ENCODE assay signal across 10 cellular contexts in genomic region chr1:30525980-30526651, GRCh38.
DNase-seq lines count a peak whose midpoint lies in the region; ATAC-seq and TF ChIP-seq lines count a peak whose summit lies in the region.
"Had no signal": no experiment of that assay in that cellular context is flagged by ENCODE, and none has a peak within 500 bp of the region (broad histone marks: within the 10 kb centered on the region; RNA-seq: fewer than 3 reads in every experiment).

No MANE protein-coding gene starts in this region.

- H4K20me1 ChIP-seq in fibroblast of lung (ENCODE audit: control insufficient read depth, extremely low read depth, insufficient read depth, low read length), result no peaks in the 10 kb centered on the region

- ATAC-seq in GM18873 (IDR thresholded peaks at IDR 0.05; ENCODE audit: low FRiP score, unreplicated experiment) (no peak), GM19397 (IDR thresholded peaks at IDR 0.05; ENCODE audit: unreplicated experiment) (no peak)

- H3K79me2 ChIP-seq in fibroblast of lung (ENCODE audit: control insufficient read depth, insufficient read depth, low read length), result no peaks in the 10 kb centered on the region

- no peak overlapping the region for H3K27ac ChIP-seq in fibroblast of lung (ENCODE audit: insufficient read depth, low read length)

- no peaks in the 10 kb centered on the region for H3K36me3 ChIP-seq in fibroblast of lung (ENCODE audit: control insufficient read depth, insufficient read depth, low read length)
- H3K36me3 ChIP-seq in H7 (replicated peaks; ENCODE audit: control insufficient read depth, insufficient read depth, low read length), result no peaks in the 10 kb centered on the region

- no peak for TF ChIP-seq CTCF in fibroblast of lung (conservative IDR thresholded peaks at IDR 0.05 in 1 of 2, IDR thresholded peaks at IDR 0.05 in 1 of 2; ENCODE audit: low read depth in 1 of 2, low read length in 2 of 2)

- H3K9ac ChIP-seq in fibroblast of lung (ENCODE audit: insufficient read depth, low read length), result no peak overlapping the region

- no peak overlapping the region for H2AFZ ChIP-seq in fibroblast of lung (ENCODE audit: low read length)

- peaks cover 3% of the 10 kb centered on the region for H3K4me1 ChIP-seq in fibroblast of lung (ENCODE audit: control insufficient read depth, extremely low read depth, insufficient read depth, low read length)

- H3K27me3 ChIP-seq in fibroblast of lung (ENCODE audit: control insufficient read depth, insufficient read depth, low read length) (no peaks in the 10 kb centered on the region), H7 (ENCODE audit: control insufficient read depth, insufficient read depth, low read length) (no peaks in the 10 kb centered on the region)

- H3K4me3 ChIP-seq in fibroblast of lung (replicated peaks in 1 of 4; ENCODE audit: control extremely low read depth in 1 of 4, insufficient read depth in 1 of 4, low read depth in 3 of 4, low read length in 4 of 4), result no peak overlapping the region
- H3K4me3 ChIP-seq in H7 (ENCODE audit: insufficient read depth, low read depth, low read length), result no peak overlapping the region

- DNase-seq in DMS 273 treated with DMSO at 0.1 percent for 48 hours (lab: John Stamatoyannopoulos, UW) (peak; percentile 4), NCI-H226 (peak; percentile 73), fibroblast of lung (ENCODE audit: low read depth in 2 of 2) (peak; percentile 64 to 80), non-pigmented ciliary epithelial cell (ENCODE audit: low read depth) (peak; percentile 22), 8988T (no peak), H7 (no peak)
- DNase-seq: activated naive CD4-positive, alpha-beta T cell treated with Interleukin-2 at 50 U/mL for 16 hours; hypothalamus had no signal

- H3K9me3 ChIP-seq in fibroblast of lung (ENCODE audit: control insufficient read depth, insufficient read depth, low read depth, low read length), result no peaks in the 10 kb centered on the region

- H3K4me2 ChIP-seq in fibroblast of lung (ENCODE audit: extremely low read depth, insufficient read depth, low read length), result no peak overlapping the region

Comparison
In these comparisons a context has a peak if more than half of its experiments do, and no peak if none do; other contexts are left out.
1. DNase-seq: peak in DMS 273 treated with DMSO at 0.1 percent for 48 hours (single experiment), NCI-H226 (single experiment), fibroblast of lung (2 of 2) and non-pigmented ciliary epithelial cell (single experiment); none in 8988T (single experiment) and H7 (single experiment).